In the genomic region with DNA sequence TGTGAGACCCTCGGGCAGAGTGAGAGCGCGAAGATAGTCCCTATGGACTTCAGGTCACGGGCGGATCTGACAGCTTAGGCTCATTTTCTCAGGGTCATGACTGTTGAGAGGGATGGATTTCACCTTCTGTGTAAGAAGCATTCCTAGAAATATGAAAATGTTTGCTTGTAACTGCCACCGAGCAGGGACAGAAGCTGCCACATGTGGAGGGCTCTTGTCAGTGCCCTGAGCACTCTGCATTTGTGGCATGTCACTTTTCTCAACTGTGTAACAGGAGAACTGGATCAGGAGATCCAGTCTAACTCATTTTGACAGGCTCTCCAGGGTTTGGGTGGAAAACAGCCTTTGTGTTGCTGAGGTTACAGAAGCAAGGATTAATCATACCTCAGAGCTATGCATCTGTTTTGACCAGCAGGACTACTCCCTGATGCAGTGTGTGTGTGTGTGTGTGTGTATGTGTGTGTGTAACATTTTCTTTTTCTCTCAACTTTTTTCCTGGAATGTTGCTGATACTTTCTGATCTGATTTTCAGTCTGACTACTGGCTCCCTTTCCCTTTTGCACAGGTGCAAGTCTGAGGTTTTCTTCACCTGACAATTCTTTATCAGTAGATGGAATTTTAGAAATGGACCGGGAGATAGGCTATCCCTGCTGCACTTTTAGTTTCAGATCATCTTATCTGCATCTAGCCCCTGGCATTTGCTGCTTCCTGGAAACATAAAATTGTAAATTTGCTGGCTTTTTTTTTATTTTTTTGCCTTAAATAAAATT, we compare ENCODE assay signal across 13 cellular contexts.
DNase-seq lines count a peak whose midpoint lies in the region; ATAC-seq, FAIRE-seq and TF ChIP-seq lines count a peak whose summit lies in the region.
"Had no signal": no experiment of that assay in that cellular context is flagged by ENCODE, and none has a peak within 500 bp of the region (broad histone marks: within the 10 kb centered on the region; RNA-seq: fewer than 3 reads in every experiment).

No MANE protein-coding gene starts in this region.

- H3K9me2 ChIP-seq in Loucy (replicated peaks; ENCODE audit: low read depth, low read length) = no peaks in the 10 kb centered on the region

- no peaks in the 10 kb centered on the region; the same call in 1 of the 2 replicates for H3F3A ChIP-seq in Loucy (ENCODE audit: low read depth)

- H3K36me3 ChIP-seq in Loucy (ENCODE audit: insufficient read depth, low read length) = no peaks in the 10 kb centered on the region
- H3K36me3 ChIP-seq: MG63 had no signal

- peak overlapping the region; percentile 49 for H3K9ac ChIP-seq in Loucy (ENCODE audit: low read depth, low read length, poor library complexity, severe bottlenecking)

- no peaks in the 10 kb centered on the region for H3K79me2 ChIP-seq in Loucy (ENCODE audit: insufficient read depth, low read length)

- peak overlapping the region; percentile 89 for H3K4me2 ChIP-seq in Loucy (ENCODE audit: low read depth, low read length, poor library complexity, severe bottlenecking)

- H2AFZ ChIP-seq in Loucy (ENCODE audit: low read length) = no peak overlapping the region

- FAIRE-seq in D721Med (lab: Jason Lieb, UNC) = no peak

- H4K20me1 ChIP-seq in Loucy (ENCODE audit: insufficient read depth, low read length, poor library complexity, severe bottlenecking) = no peaks in the 10 kb centered on the region

- no peaks in the 10 kb centered on the region for H3K9me3 ChIP-seq in Loucy (ENCODE audit: insufficient read depth, low read depth, low read length)
- H3K9me3 ChIP-seq: body of pancreas, MG63 had no signal

- H3K4me1 ChIP-seq in Loucy (ENCODE audit: insufficient read depth, low read length, poor library complexity, severe bottlenecking) = peaks cover 42% of the 10 kb centered on the region
- H3K4me1 ChIP-seq: body of pancreas had no signal

- ATAC-seq in GM21367 (IDR thresholded peaks at IDR 0.05; ENCODE audit: unreplicated experiment) = no peak
- ATAC-seq: body of pancreas had no signal

- DNase-seq in Daoy (ENCODE audit: low read depth) (peak; percentile 23), astrocyte of the hippocampus (ENCODE audit: low read depth, low spot score) (peak; percentile 78), myocyte (ENCODE audit: low read depth) (peak; percentile 70), D721Med (ENCODE audit: insufficient read length, low spot score) (no peak), DMS53 treated with DMSO at 0.1 percent for 48 hours (lab: John Stamatoyannopoulos, UW; ENCODE audit: unreplicated experiment) (no peak)
- no peak for DNase-seq in activated CD4-positive, CD25-positive, alpha-beta regulatory T cell treated with anti-CD3 and anti-CD28 coated beads, Interleukin-2, amount 50 U/mL, for 72 hours
- DNase-seq: body of pancreas; immature natural killer cell; MG63; NCI-H446 treated with DMSO at 0.1 percent for 48 hours; stimulated activated CD4-positive, alpha-beta T cell treated with anti-CD3 and anti-CD28 coated beads, Interleukin-12 subunit alpha, Interleukin-12 subunit beta, amount 100 ng/mL, for 4 hours had no signal

- peak overlapping the region; percentile 64 for H3K4me3 ChIP-seq in Loucy (ENCODE audit: low read length, poor library complexity, severe bottlenecking)
- H3K4me3 ChIP-seq: body of pancreas, MG63 had no signal

- H3K27me3 ChIP-seq in Loucy (ENCODE audit: insufficient read depth, low read length, poor library complexity, severe bottlenecking) = no peaks in the 10 kb centered on the region
- H3K27me3 ChIP-seq: body of pancreas, MG63 had no signal

- TF ChIP-seq CTCF in Loucy (conservative IDR thresholded peaks at IDR 0.05; ENCODE audit: low read length) = no peak
- TF ChIP-seq CTCF in D721Med (IDR thresholded peaks at IDR 0.05; ENCODE audit: insufficient read depth, missing control alignments) = no peak

Comparison
In these comparisons a context has a peak if more than half of its experiments do, and no peak if none do; other contexts are left out.
1. DNase-seq: peak in Daoy (single experiment), astrocyte of the hippocampus (single experiment) and myocyte (single experiment); none in activated CD4-positive, CD25-positive, alpha-beta regulatory T cell treated with anti-CD3 and anti-CD28 coated beads, Interleukin-2, amount 50 U/mL, for 72 hours (single experiment), D721Med (single experiment) and DMS53 treated with DMSO at 0.1 percent for 48 hours (single experiment).